Comparison of ENCODE assay signal across 1 cellular context in the genomic region with DNA sequence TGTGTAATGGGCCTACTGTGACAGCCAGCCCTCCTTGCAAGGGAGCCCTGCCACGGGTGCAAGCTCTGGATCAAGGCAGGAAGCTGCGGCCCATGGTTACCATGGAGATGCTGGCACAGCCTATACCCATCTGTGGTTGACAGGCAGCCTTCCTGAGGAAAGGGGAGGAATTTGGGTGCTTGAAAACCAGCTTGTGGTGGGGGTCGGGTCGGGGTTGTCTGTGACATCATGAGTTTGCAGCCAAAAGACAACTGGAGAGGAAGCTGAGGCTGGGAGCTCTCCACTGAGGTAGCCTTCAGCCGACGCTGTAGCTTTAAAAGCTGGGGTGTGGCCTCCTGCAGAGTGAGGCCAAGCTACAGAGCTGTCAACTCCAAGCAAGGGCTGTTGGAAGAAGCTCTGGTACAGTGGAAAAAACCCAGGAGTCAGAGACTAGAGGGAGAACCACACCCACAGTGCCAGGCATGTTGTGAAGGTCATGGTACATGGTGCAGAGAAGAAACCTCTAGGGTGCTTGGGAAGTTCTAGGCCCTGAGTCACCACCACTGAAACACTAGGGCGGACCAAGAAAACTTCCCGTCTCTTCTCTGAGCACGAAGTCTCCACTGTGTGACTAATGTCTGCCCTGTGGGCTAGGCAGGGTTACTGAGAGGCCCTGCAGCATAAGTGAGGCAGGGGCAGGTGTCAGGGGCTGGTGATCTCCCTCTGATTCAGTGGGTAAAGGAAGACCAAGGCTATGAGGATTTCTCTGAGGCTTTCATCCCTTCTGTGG.
TF ChIP-seq lines count a peak whose summit lies in the region.

No MANE protein-coding gene starts in this region.

TF ChIP-seq in GM12878, 131 proteins besides CTCF, POLR2A, EP300 and RAD21 (continued from another document and continues in another):
- TF ChIP-seq ZBTB33 (IDR thresholded peaks at IDR 0.05) = no peak
- TF ChIP-seq CHD4 (IDR thresholded peaks at IDR 0.05) = no peak
- peak; percentile 61 for TF ChIP-seq YY1 (IDR thresholded peaks at IDR 0.05; ENCODE audit: low read depth, low read length)
- peak; percentile 49; the same call in 1 of the 2 replicates for TF ChIP-seq BCL11A (IDR thresholded peaks at IDR 0.05; ENCODE audit: low read depth, low read length)
- no peak; the same call in none of the 2 replicates for TF ChIP-seq DPF2 (IDR thresholded peaks at IDR 0.05)
- no peak for TF ChIP-seq CBX3 (IDR thresholded peaks at IDR 0.05; ENCODE audit: borderline replicate concordance, low read depth)
- peak; percentile 85; the same call in 1 of the 2 replicates for TF ChIP-seq MTA3 (IDR thresholded peaks at IDR 0.05; ENCODE audit: borderline replicate concordance, low read length)
- TF ChIP-seq ATF7 (IDR thresholded peaks at IDR 0.05; ENCODE audit: low read depth) = peak; percentile 77
- peak; percentile 8 for TF ChIP-seq MEF2B (IDR thresholded peaks at IDR 0.05; ENCODE audit: partially characterized antibody, poor library complexity, severe bottlenecking)
- TF ChIP-seq MXI1 (IDR thresholded peaks at IDR 0.05; ENCODE audit: low read depth, low read length) = peak; percentile 10; the same call in 1 of the 2 replicates
- TF ChIP-seq KLF5 (IDR thresholded peaks at IDR 0.05; ENCODE audit: partially characterized antibody) = peak; percentile 22
- peak; percentile 32; the same call in 1 of the 2 replicates for TF ChIP-seq CBFB (IDR thresholded peaks at IDR 0.05; ENCODE audit: low read depth)
- no peak for TF ChIP-seq NRF1 (conservative IDR thresholded peaks at IDR 0.05; ENCODE audit: low read depth, low read length)
- TF ChIP-seq, protein P1, sequence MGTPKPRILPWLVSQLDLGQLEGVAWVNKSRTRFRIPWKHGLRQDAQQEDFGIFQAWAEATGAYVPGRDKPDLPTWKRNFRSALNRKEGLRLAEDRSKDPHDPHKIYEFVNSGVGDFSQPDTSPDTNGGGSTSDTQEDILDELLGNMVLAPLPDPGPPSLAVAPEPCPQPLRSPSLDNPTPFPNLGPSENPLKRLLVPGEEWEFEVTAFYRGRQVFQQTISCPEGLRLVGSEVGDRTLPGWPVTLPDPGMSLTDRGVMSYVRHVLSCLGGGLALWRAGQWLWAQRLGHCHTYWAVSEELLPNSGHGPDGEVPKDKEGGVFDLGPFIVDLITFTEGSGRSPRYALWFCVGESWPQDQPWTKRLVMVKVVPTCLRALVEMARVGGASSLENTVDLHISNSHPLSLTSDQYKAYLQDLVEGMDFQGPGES (IDR thresholded peaks at IDR 0.05) = no peak; the same call in 1 of the 2 replicates
- TF ChIP-seq PBX3 (IDR thresholded peaks at IDR 0.05; ENCODE audit: insufficient replicate concordance, low read depth, low read length) = no peak
- TF ChIP-seq ATF2 (IDR thresholded peaks at IDR 0.05; ENCODE audit: low read length) = peak; percentile 81; the same call in 1 of the 2 replicates
- peak in 1 of 2 experiments; percentile 73; a peak in 2 of 4 replicates for TF ChIP-seq ETV6 (conservative IDR thresholded peaks at IDR 0.05 in 1 of 2, IDR thresholded peaks at IDR 0.05 in 1 of 2; ENCODE audit: borderline replicate concordance in 1 of 2, low read depth in 1 of 2)
- TF ChIP-seq, protein P2, sequence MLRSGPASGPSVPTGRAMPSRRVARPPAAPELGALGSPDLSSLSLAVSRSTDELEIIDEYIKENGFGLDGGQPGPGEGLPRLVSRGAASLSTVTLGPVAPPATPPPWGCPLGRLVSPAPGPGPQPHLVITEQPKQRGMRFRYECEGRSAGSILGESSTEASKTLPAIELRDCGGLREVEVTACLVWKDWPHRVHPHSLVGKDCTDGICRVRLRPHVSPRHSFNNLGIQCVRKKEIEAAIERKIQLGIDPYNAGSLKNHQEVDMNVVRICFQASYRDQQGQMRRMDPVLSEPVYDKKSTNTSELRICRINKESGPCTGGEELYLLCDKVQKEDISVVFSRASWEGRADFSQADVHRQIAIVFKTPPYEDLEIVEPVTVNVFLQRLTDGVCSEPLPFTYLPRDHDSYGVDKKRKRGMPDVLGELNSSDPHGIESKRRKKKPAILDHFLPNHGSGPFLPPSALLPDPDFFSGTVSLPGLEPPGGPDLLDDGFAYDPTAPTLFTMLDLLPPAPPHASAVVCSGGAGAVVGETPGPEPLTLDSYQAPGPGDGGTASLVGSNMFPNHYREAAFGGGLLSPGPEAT (IDR thresholded peaks at IDR 0.05; ENCODE audit: low read depth) = peak; percentile 41
- peak; percentile 50; the same call in 1 of the 2 replicates for TF ChIP-seq TCF7 (IDR thresholded peaks at IDR 0.05; ENCODE audit: borderline replicate concordance)
- TF ChIP-seq BHLHE40 (IDR thresholded peaks at IDR 0.05; ENCODE audit: borderline replicate concordance in 1 of 2, low read depth in 2 of 2, low read length in 1 of 2) = peak in 1 of 2 experiments; percentile 40; a peak in 2 of 4 replicates
- TF ChIP-seq IRF4 (IDR thresholded peaks at IDR 0.05; ENCODE audit: low read depth, low read length) = 0 out of 2 replicates have a peak, but pooled peaks have one; percentile 22
- TF ChIP-seq ZNF207 (IDR thresholded peaks at IDR 0.05; ENCODE audit: borderline replicate concordance) = no peak
- no peak for TF ChIP-seq ATF3 (IDR thresholded peaks at IDR 0.05; ENCODE audit: borderline replicate concordance, extremely low read depth, low read depth, low read length)
- no peak for TF ChIP-seq NBN (IDR thresholded peaks at IDR 0.05)
- no peak for TF ChIP-seq ZNF217 (IDR thresholded peaks at IDR 0.05)
- no peak for TF ChIP-seq CEBPB (IDR thresholded peaks at IDR 0.05; ENCODE audit: borderline replicate concordance in 1 of 2, low read depth in 2 of 2, low read length in 2 of 2)
- no peak for TF ChIP-seq ESRRA (IDR thresholded peaks at IDR 0.05; ENCODE audit: low read length)
- peak; percentile 48; the same call in 1 of the 2 replicates for TF ChIP-seq ZBED1 (IDR thresholded peaks at IDR 0.05; ENCODE audit: borderline replicate concordance)
- no peak for TF ChIP-seq WRNIP1 (IDR thresholded peaks at IDR 0.05; ENCODE audit: borderline replicate concordance, low read depth, low read length)
- no peak for TF ChIP-seq ZNF24 (IDR thresholded peaks at IDR 0.05)
- no peak for TF ChIP-seq RFX5 (IDR thresholded peaks at IDR 0.05; ENCODE audit: low read depth, low read length)
- TF ChIP-seq CREB1 (IDR thresholded peaks at IDR 0.05; ENCODE audit: low read depth) = peak; percentile 40; the same call in 1 of the 2 replicates
- TF ChIP-seq KDM1A (IDR thresholded peaks at IDR 0.05; ENCODE audit: borderline replicate concordance) = no peak
- 0 out of 3 replicates have a peak, but pooled peaks have one; percentile 49 for TF ChIP-seq POU2F2 (IDR thresholded peaks at IDR 0.05; ENCODE audit: borderline replicate concordance, low read depth, low read length)
- no peak for TF ChIP-seq BRCA1 (IDR thresholded peaks at IDR 0.05; ENCODE audit: low read depth, low read length)
- 0 out of 2 replicates have a peak, but pooled peaks have one; percentile 32 for TF ChIP-seq CBX5 (IDR thresholded peaks at IDR 0.05; ENCODE audit: low read depth)
- TF ChIP-seq RUNX3 (IDR thresholded peaks at IDR 0.05; ENCODE audit: low read length) = peak; percentile 71
- no peak for TF ChIP-seq ZNF622 (IDR thresholded peaks at IDR 0.05)
- TF ChIP-seq ELK1 (IDR thresholded peaks at IDR 0.05; ENCODE audit: low read depth, low read length) = no peak
- no peak for TF ChIP-seq SIN3A (IDR thresholded peaks at IDR 0.05; ENCODE audit: low read depth, low read length)
- no peak for TF ChIP-seq TCF3 (IDR thresholded peaks at IDR 0.05; ENCODE audit: borderline replicate concordance, insufficient read depth, low read depth, low read length)
- TF ChIP-seq SUPT20H (IDR thresholded peaks at IDR 0.05; ENCODE audit: borderline replicate concordance, control insufficient read depth, low read depth, low read length) = no peak
- no peak; the same call in 1 of the 2 replicates for TF ChIP-seq LARP7 (IDR thresholded peaks at IDR 0.05)
- TF ChIP-seq SPI1 (IDR thresholded peaks at IDR 0.05; ENCODE audit: borderline replicate concordance, insufficient read depth, low read depth, low read length) = peak; percentile 16; the same call in 1 of the 2 replicates
- TF ChIP-seq NFIC (IDR thresholded peaks at IDR 0.05; ENCODE audit: low read depth, low read length) = peak; percentile 87
- TF ChIP-seq MEF2A (IDR thresholded peaks at IDR 0.05; ENCODE audit: insufficient read depth, low read depth, low read length) = peak; percentile 94
- TF ChIP-seq ZBTB4 (CRISPR knock-in tag; IDR thresholded peaks at IDR 0.05) = no peak
- TF ChIP-seq USF2 (IDR thresholded peaks at IDR 0.05; ENCODE audit: borderline replicate concordance, low read depth, low read length) = no peak
- no peak for TF ChIP-seq STAT3 (IDR thresholded peaks at IDR 0.05; ENCODE audit: low read depth, low read length)
- TF ChIP-seq TBL1XR1 (IDR thresholded peaks at IDR 0.05; ENCODE audit: low read depth, low read length) = no peak
